Comparison of ENCODE assay signal across 1 cellular context in the genomic region with DNA sequence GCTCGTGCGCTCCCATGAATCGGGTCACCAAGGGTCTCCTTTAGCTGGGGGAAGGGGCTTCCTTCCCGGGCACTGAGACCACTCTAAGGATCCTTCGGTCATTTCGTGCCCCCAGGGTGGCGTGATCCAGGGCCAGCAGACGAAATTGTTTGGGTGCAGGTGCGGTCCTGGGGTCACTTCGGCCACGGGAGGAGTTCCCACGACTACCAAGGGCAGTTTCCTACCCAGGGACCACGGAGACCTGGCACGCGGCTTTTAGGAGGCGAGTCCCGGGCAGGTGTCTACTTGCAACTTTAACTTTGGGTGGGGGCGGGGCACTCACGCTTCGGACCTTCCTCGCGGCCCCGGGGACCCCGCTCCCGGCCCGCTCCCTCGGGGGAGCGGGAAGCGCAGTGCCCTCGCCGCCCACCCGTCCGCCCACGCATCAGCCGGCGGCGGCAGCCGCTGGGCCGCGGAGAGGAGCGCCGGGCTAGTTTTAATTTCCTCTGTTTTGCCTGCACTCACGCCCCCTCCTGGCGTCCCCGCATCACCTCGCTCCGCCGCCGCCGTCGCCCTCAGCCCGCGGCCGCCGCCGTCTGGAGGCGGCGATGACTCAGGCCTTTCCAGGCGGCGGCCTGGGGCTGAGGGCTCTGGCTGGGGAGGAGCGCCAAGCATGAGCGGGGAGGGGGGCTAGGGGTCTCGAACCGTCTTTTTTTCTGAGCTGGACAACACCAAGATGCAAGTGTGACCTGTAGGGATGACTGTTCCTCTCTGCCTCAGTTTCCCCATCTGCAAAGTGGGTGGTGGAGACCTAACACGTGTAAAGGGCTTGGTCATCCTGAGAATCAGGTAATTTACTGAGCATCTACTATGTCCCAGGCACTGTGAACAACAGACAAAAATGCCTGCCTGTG.
TF ChIP-seq lines count a peak whose summit lies in the region.

No MANE protein-coding gene starts in this region.

TF ChIP-seq in K562, 482 proteins besides CTCF, POLR2A, EP300 and RAD21 (continued from another document and continues in another):
- TF ChIP-seq ATF4 (CRISPR knock-in tag; IDR thresholded peaks at IDR 0.05): no peak
- peak; percentile 67 to 73; a peak in 3 of 4 replicates for TF ChIP-seq MAZ (CRISPR knock-in tag; conservative IDR thresholded peaks at IDR 0.05 in 1 of 2, IDR thresholded peaks at IDR 0.05 in 1 of 2)
- TF ChIP-seq STAT5A (IDR thresholded peaks at IDR 0.05; ENCODE audit: borderline replicate concordance, low read length): 0 out of 2 replicates have a peak, but pooled peaks have one; percentile 9
- peak; percentile 95 for TF ChIP-seq MTA3 (IDR thresholded peaks at IDR 0.05; ENCODE audit: borderline replicate concordance)
- TF ChIP-seq, protein P1, sequence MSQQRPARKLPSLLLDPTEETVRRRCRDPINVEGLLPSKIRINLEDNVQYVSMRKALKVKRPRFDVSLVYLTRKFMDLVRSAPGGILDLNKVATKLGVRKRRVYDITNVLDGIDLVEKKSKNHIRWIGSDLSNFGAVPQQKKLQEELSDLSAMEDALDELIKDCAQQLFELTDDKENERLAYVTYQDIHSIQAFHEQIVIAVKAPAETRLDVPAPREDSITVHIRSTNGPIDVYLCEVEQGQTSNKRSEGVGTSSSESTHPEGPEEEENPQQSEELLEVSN (IDR thresholded peaks at IDR 0.05; ENCODE audit: borderline replicate concordance in 1 of 2, extremely low read depth in 1 of 2, insufficient read depth in 1 of 2, insufficient read length in 1 of 2, low read depth in 1 of 2, low read length in 1 of 2, poor library complexity in 1 of 2, severe bottlenecking in 1 of 2): peak; percentile 69 to 94
- TF ChIP-seq MYNN (IDR thresholded peaks at IDR 0.05): peak; percentile 51; the same call in 1 of the 2 replicates
- TF ChIP-seq MYNN (CRISPR knock-in tag; IDR thresholded peaks at IDR 0.05): no peak
- peak; percentile 50 for TF ChIP-seq TEAD4 (IDR thresholded peaks at IDR 0.05; ENCODE audit: low read length)
- TF ChIP-seq TEAD4 (CRISPR knock-in tag; IDR thresholded peaks at IDR 0.05; ENCODE audit: borderline replicate concordance): peak; percentile 68; the same call in 1 of the 2 replicates
- TF ChIP-seq EP400 (IDR thresholded peaks at IDR 0.05): peak; percentile 30; the same call in 1 of the 2 replicates
- peak; percentile 86 for TF ChIP-seq DPF2 (IDR thresholded peaks at IDR 0.05)
- peak; percentile 70; the same call in 1 of the 2 replicates for TF ChIP-seq TARDBP (IDR thresholded peaks at IDR 0.05)
- TF ChIP-seq ARNT (IDR thresholded peaks at IDR 0.05): peak in 1 of 2 experiments; percentile 47; a peak in 1 of 4 replicates
- TF ChIP-seq NCOR1 (IDR thresholded peaks at IDR 0.05): peak; percentile 82
- TF ChIP-seq KDM1A (IDR thresholded peaks at IDR 0.05): peak; percentile 76 to 90
- TF ChIP-seq TBP (optimal IDR thresholded peaks at IDR 0.05; ENCODE audit: low read depth, low read length): peak; percentile 21
- TF ChIP-seq HNRNPLL (IDR thresholded peaks at IDR 0.05; ENCODE audit: low read depth, low read length, poor library complexity, severe bottlenecking): peak; percentile 20
- peak; percentile 83 for TF ChIP-seq POLR2G (IDR thresholded peaks at IDR 0.05; ENCODE audit: low read depth, low read length)
- 0 out of 4 replicates have a peak, but pooled peaks of 1 of the 2 experiments have one; percentile 45 for TF ChIP-seq TEAD1 (CRISPR knock-in tag; IDR thresholded peaks at IDR 0.05)
- peak; percentile 77 for TF ChIP-seq RBFOX2 (IDR thresholded peaks at IDR 0.05; ENCODE audit: low read depth, low read length)
- peak; percentile 99 for TF ChIP-seq SMAD4 (CRISPR knock-in tag; conservative IDR thresholded peaks at IDR 0.05)
- TF ChIP-seq CHD4 (IDR thresholded peaks at IDR 0.05; ENCODE audit: insufficient read depth, insufficient replicate concordance, low read depth, low read length, poor library complexity, severe bottlenecking): peak; percentile 64
- TF ChIP-seq, protein P2, sequence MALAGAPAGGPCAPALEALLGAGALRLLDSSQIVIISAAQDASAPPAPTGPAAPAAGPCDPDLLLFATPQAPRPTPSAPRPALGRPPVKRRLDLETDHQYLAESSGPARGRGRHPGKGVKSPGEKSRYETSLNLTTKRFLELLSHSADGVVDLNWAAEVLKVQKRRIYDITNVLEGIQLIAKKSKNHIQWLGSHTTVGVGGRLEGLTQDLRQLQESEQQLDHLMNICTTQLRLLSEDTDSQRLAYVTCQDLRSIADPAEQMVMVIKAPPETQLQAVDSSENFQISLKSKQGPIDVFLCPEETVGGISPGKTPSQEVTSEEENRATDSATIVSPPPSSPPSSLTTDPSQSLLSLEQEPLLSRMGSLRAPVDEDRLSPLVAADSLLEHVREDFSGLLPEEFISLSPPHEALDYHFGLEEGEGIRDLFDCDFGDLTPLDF (CRISPR knock-in tag; IDR thresholded peaks at IDR 0.05): peak; percentile 50; the same call in 1 of the 2 replicates
- TF ChIP-seq HEY1 (CRISPR knock-in tag; IDR thresholded peaks at IDR 0.05; ENCODE audit: borderline replicate concordance): no peak
- TF ChIP-seq MYC (IDR thresholded peaks at IDR 0.05; ENCODE audit: low read depth, low read length): peak; percentile 74
- TF ChIP-seq MYC (CRISPR knock-in tag; IDR thresholded peaks at IDR 0.05; ENCODE audit: borderline replicate concordance, low read depth): no peak
- peak; percentile 89 for TF ChIP-seq SMARCA5 (IDR thresholded peaks at IDR 0.05)
- no peak; the same call in 1 of the 2 replicates for TF ChIP-seq FOXP1 (CRISPR knock-in tag; IDR thresholded peaks at IDR 0.05)
- TF ChIP-seq, protein P3, sequence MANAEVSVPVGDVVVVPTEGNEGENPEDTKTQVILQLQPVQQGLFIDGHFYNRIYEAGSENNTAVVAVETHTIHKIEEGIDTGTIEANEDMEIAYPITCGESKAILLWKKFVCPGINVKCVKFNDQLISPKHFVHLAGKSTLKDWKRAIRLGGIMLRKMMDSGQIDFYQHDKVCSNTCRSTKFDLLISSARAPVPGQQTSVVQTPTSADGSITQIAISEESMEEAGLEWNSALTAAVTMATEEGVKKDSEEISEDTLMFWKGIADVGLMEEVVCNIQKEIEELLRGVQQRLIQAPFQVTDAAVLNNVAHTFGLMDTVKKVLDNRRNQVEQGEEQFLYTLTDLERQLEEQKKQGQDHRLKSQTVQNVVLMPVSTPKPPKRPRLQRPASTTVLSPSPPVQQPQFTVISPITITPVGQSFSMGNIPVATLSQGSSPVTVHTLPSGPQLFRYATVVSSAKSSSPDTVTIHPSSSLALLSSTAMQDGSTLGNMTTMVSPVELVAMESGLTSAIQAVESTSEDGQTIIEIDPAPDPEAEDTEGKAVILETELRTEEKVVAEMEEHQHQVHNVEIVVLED (CRISPR knock-in tag; IDR thresholded peaks at IDR 0.05): peak; percentile 35; the same call in 1 of the 2 replicates
- TF ChIP-seq CREB1 (IDR thresholded peaks at IDR 0.05): peak; percentile 58
- no peak for TF ChIP-seq CREB1 (CRISPR knock-in tag; IDR thresholded peaks at IDR 0.05)
- no peak for TF ChIP-seq ZBTB49 (CRISPR knock-in tag; IDR thresholded peaks at IDR 0.05; ENCODE audit: borderline replicate concordance)
- peak; percentile 73 for TF ChIP-seq NCOA6 (IDR thresholded peaks at IDR 0.05)
- peak; percentile 58; the same call in 1 of the 2 replicates for TF ChIP-seq JUN (IDR thresholded peaks at IDR 0.05; ENCODE audit: borderline replicate concordance, low read depth, low read length)
- 0 out of 2 replicates have a peak, but pooled peaks have one; percentile 44 for TF ChIP-seq JUN (CRISPR knock-in tag; IDR thresholded peaks at IDR 0.05; ENCODE audit: borderline replicate concordance)
- no peak for TF ChIP-seq SETDB1 (IDR thresholded peaks at IDR 0.05; ENCODE audit: low read length)
- 0 out of 2 replicates have a peak, but pooled peaks have one; percentile 3 for TF ChIP-seq KDM2B (CRISPR knock-in tag; IDR thresholded peaks at IDR 0.05)
- no peak for TF ChIP-seq ZNF174 (CRISPR knock-in tag; IDR thresholded peaks at IDR 0.05)
- peak; percentile 90 for TF ChIP-seq ZNF316 (IDR thresholded peaks at IDR 0.05)
- peak; percentile 97 for TF ChIP-seq ZBTB7A (IDR thresholded peaks at IDR 0.05; ENCODE audit: borderline replicate concordance, control insufficient read depth, low read depth, low read length)
- no peak for TF ChIP-seq SP1 (CRISPR knock-in tag; IDR thresholded peaks at IDR 0.05)
- no peak for TF ChIP-seq RBM39 (optimal IDR thresholded peaks at IDR 0.05; ENCODE audit: low read depth, low read length)
- peak; percentile 93 for TF ChIP-seq C11orf30 (IDR thresholded peaks at IDR 0.05; ENCODE audit: low read depth)
- TF ChIP-seq SMC3 (conservative IDR thresholded peaks at IDR 0.05; ENCODE audit: insufficient read depth, low read depth, low read length): peak; percentile 49; the same call in 1 of the 2 replicates
- peak; percentile 39 for TF ChIP-seq ZFP36 (IDR thresholded peaks at IDR 0.05; ENCODE audit: low read depth, low read length, partially characterized antibody)
- TF ChIP-seq CTBP1 (IDR thresholded peaks at IDR 0.05; ENCODE audit: borderline replicate concordance): peak; percentile 90
- TF ChIP-seq TAF7 (tag; IDR thresholded peaks at IDR 0.05): no peak
- TF ChIP-seq, protein P4, sequence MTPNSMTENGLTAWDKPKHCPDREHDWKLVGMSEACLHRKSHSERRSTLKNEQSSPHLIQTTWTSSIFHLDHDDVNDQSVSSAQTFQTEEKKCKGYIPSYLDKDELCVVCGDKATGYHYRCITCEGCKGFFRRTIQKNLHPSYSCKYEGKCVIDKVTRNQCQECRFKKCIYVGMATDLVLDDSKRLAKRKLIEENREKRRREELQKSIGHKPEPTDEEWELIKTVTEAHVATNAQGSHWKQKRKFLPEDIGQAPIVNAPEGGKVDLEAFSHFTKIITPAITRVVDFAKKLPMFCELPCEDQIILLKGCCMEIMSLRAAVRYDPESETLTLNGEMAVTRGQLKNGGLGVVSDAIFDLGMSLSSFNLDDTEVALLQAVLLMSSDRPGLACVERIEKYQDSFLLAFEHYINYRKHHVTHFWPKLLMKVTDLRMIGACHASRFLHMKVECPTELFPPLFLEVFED (CRISPR knock-in tag; conservative IDR thresholded peaks at IDR 0.05): peak; percentile 38; the same call in 1 of the 2 replicates
- TF ChIP-seq SMARCE1 (IDR thresholded peaks at IDR 0.05): peak; percentile 57; the same call in 1 of the 2 replicates
- TF ChIP-seq STAG1 (CRISPR knock-in tag; IDR thresholded peaks at IDR 0.05; ENCODE audit: borderline replicate concordance): peak; percentile 35; the same call in 1 of the 2 replicates
- 0 out of 2 replicates have a peak, but pooled peaks have one; percentile 39 for TF ChIP-seq ZBTB17 (CRISPR knock-in tag; IDR thresholded peaks at IDR 0.05)
- TF ChIP-seq, protein P5, sequence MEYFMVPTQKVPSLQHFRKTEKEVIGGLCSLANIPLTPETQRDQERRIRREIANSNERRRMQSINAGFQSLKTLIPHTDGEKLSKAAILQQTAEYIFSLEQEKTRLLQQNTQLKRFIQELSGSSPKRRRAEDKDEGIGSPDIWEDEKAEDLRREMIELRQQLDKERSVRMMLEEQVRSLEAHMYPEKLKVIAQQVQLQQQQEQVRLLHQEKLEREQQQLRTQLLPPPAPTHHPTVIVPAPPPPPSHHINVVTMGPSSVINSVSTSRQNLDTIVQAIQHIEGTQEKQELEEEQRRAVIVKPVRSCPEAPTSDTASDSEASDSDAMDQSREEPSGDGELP (CRISPR knock-in tag; IDR thresholded peaks at IDR 0.05; ENCODE audit: borderline replicate concordance): peak; percentile 68; the same call in 1 of the 2 replicates
- TF ChIP-seq RHOXF2B (CRISPR knock-in tag; conservative IDR thresholded peaks at IDR 0.05): no peak
- TF ChIP-seq TBL1XR1 (IDR thresholded peaks at IDR 0.05; ENCODE audit: low read length in 2 of 2): peak in 1 of 2 experiments; percentile 22; a peak in 1 of 4 replicates
- TF ChIP-seq RAD51 (IDR thresholded peaks at IDR 0.05; ENCODE audit: borderline replicate concordance, low read depth): 0 out of 2 replicates have a peak, but pooled peaks have one; percentile 27
- TF ChIP-seq VEZF1 (CRISPR knock-in tag; IDR thresholded peaks at IDR 0.05): peak; percentile 70
- TF ChIP-seq MTA1 (IDR thresholded peaks at IDR 0.05; ENCODE audit: borderline replicate concordance): peak; percentile 47; the same call in 1 of the 2 replicates
- TF ChIP-seq U2AF1 (optimal IDR thresholded peaks at IDR 0.05; ENCODE audit: low read depth, low read length): peak; percentile 57
- peak; percentile 72 for TF ChIP-seq MAFK (IDR thresholded peaks at IDR 0.05; ENCODE audit: low read length)
- peak; percentile 54 for TF ChIP-seq SAP30 (IDR thresholded peaks at IDR 0.05; ENCODE audit: borderline replicate concordance, insufficient read depth, low read depth, low read length, poor library complexity, severe bottlenecking)
- peak; percentile 67; the same call in 1 of the 2 replicates for TF ChIP-seq CBX1 (IDR thresholded peaks at IDR 0.05; ENCODE audit: low read depth)
- peak; percentile 24 for TF ChIP-seq TAF1 (IDR thresholded peaks at IDR 0.05; ENCODE audit: control insufficient read depth, extremely low read depth, insufficient read depth, low read length, severe bottlenecking)
